2 cellular contexts compared by ENCODE assay signal in the genomic region with DNA sequence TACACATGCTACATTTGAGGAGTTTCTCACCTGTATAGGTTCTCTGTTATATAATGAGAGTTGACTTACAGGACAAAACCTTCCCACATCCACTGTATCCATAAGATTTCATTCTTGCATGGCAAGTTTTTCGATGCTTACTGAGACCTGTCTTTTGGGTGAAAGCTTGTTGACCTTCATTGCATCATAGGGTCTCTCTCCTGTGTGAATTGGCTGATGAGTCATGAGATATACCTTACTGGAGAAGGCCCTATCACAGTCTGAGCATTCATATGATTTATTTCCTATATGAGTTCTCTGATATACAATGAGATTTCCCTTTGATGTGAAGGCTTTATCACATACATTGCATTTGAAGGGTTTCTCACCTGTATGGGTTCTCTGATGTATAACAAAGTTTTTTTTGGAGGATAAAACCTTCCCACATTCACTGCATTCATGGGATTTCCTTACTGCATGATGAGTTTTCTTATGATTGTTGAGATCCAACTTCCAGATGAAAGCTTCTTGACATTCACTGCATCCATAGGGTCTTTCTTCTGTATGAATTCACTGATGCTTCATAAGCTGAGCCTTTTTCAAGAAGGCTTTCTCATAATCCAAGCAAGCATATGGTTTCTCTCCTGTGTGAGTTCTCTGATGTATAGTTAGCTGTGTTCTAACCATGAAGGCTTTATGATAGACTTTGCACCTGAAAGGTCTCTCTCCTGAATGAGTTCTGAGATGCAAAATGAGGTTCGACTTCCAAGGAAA.
TF ChIP-seq lines count a peak whose summit lies in the region.

No MANE protein-coding gene starts in this region.

TF ChIP-seq in HEK293, 187 proteins besides CTCF, POLR2A, EP300 and RAD21:
- peak; percentile 97 for TF ChIP-seq SETDB1 (IDR thresholded peaks at IDR 0.05; ENCODE audit: insufficient read length, low read length)
- 0 out of 2 replicates have a peak, but pooled peaks have one; percentile 50 for TF ChIP-seq ZNF274 (IDR thresholded peaks at IDR 0.05; ENCODE audit: low read length)
- peak; percentile 76; the same call in 1 of the 2 replicates for TF ChIP-seq ZNF274 (tag by site-specific recombination; IDR thresholded peaks at IDR 0.05; ENCODE audit: borderline replicate concordance)
- no peak for TF ChIP-seq ZNF169 (tag by site-specific recombination; IDR thresholded peaks at IDR 0.05)
- TF ChIP-seq ZNF473 (tag by site-specific recombination; IDR thresholded peaks at IDR 0.05) = no peak

TF ChIP-seq in GM12878, 131 proteins besides CTCF, POLR2A, EP300 and RAD21:
- TF ChIP-seq ZNF274 (IDR thresholded peaks at IDR 0.05; ENCODE audit: insufficient read depth, insufficient read length) (peak; percentile 78), GATAD2B (conservative IDR thresholded peaks at IDR 0.05; ENCODE audit: low read depth) (no peak), POU2F2 (IDR thresholded peaks at IDR 0.05; ENCODE audit: borderline replicate concordance, low read depth, low read length) (no peak), GABPA (IDR thresholded peaks at IDR 0.05; ENCODE audit: low read depth) (no peak), ASH2L (IDR thresholded peaks at IDR 0.05; ENCODE audit: borderline replicate concordance, low read depth) (no peak)
